In genomic region chr3:195895078-195895899, GRCh38 we compare ENCODE assay signal across 8 cellular contexts. TPM values are rescaled to one million over a fixed set of nuclear protein-coding genes. Genes with fewer than 3 reads are reported as not detected.
DNase-seq lines count a peak whose midpoint lies in the region; ATAC-seq and TF ChIP-seq lines count a peak whose summit lies in the region.

No MANE protein-coding gene starts in this region.

- H3K27me3 ChIP-seq in naive thymus-derived CD4-positive, alpha-beta T cell (ENCODE audit: control insufficient read depth in 2 of 2, insufficient read depth in 2 of 2, low read length in 2 of 2), result no peaks in the 10 kb centered on the region
- H3K27me3 ChIP-seq in suprapubic skin, result no peaks in the 10 kb centered on the region

- CTCF ChIA-PET in AG04449 (lab: Yijun Ruan, JAX), result interaction anchor here (0.8 to 15.8 kb wide), 19 partner anchors 8 to 223 kb away, joined by 3 to 571 read pairs (median 6); partner anchors contain the start of gene TNK2
- CTCF ChIA-PET in naive thymus-derived CD4-positive, alpha-beta T cell (lab: Charles Lee), result interaction anchor here (0.6 to 6.6 kb wide), 14 partner anchors 8 to 1223 kb away, joined by 3 to 74 read pairs (median 5); partner anchors contain the start of genes LSG1 and TNK2

- peaks cover 0 to 5% (median 0%) of the 10 kb centered on the region in 5 donors for H3K36me3 Mint-ChIP-seq in naive thymus-derived CD4-positive, alpha-beta T cell

- DNase-seq in AG04449 (ENCODE audit: low read depth, low spot score), result no peak
- DNase-seq in NCI-H748 treated with DMSO at 0.1 percent for 48 hours (lab: John Stamatoyannopoulos, UW), result peak; percentile 59
- DNase-seq in activated CD8-positive, alpha-beta memory T cell treated with anti-CD3 and anti-CD28 coated beads, Interleukin-2, amount 50 U/mL, for 48 hours, result peak; percentile 84
- no peak for DNase-seq in epithelial cell of proximal tubule (ENCODE audit: low read depth)
- peak; percentile 48 to 72 (median 62) for DNase-seq in naive thymus-derived CD4-positive, alpha-beta T cell
- DNase-seq in suprapubic skin (ENCODE audit: low spot score in 2 of 2), result no peak

- H3K4me3 ChIP-seq in AG04449 (ENCODE audit: low read depth, low read length) (peak overlapping the region; percentile 78), epithelial cell of proximal tubule (ENCODE audit: low read depth, low read length) (peak overlapping the region; percentile 76), suprapubic skin (peak overlapping the region; percentile 75)
- H3K4me3 ChIP-seq in naive thymus-derived CD4-positive, alpha-beta T cell (ENCODE audit: low read length), result peak overlapping the region; percentile 98

- peak overlapping the region; percentile 75 for H3K27ac ChIP-seq in naive thymus-derived CD4-positive, alpha-beta T cell (ENCODE audit: low read depth, low read length)
- H3K27ac ChIP-seq in suprapubic skin, result peak overlapping the region; percentile 73

- ATAC-seq in GM18511 (IDR thresholded peaks at IDR 0.05; ENCODE audit: unreplicated experiment) (peak; percentile 76), HG03108 (IDR thresholded peaks at IDR 0.05; ENCODE audit: unreplicated experiment) (peak; percentile 50)
- peak; percentile 78 for ATAC-seq in naive thymus-derived CD4-positive, alpha-beta T cell

- H3K36me3 ChIP-seq in naive thymus-derived CD4-positive, alpha-beta T cell (ENCODE audit: control insufficient read depth in 2 of 3, insufficient read depth in 3 of 3, low read length in 3 of 3), result peaks cover 0 to 14% (median 0%) of the 10 kb centered on the region in 3 experiments
- peaks cover 6% of the 10 kb centered on the region for H3K36me3 ChIP-seq in suprapubic skin

- no peaks in the 10 kb centered on the region for H3K27me3 Mint-ChIP-seq in naive thymus-derived CD4-positive, alpha-beta T cell

- TF ChIP-seq EP300 in suprapubic skin (IDR thresholded peaks at IDR 0.05), result no peak

- peaks cover 46 to 63% (median 51%) of the 10 kb centered on the region in 7 donors for H3K4me1 Mint-ChIP-seq in naive thymus-derived CD4-positive, alpha-beta T cell

- H3K27ac Mint-ChIP-seq in naive thymus-derived CD4-positive, alpha-beta T cell, result peak overlapping the region; percentile 88 to 97 (median 92)

- peak overlapping the region; percentile 88 to 96 (median 92) for H3K4me3 Mint-ChIP-seq in naive thymus-derived CD4-positive, alpha-beta T cell

- WGBS in suprapubic skin, result 2% methylated on average over 20 of the region's 60 CpGs

- POLR2A ChIA-PET in AG04449 (lab: Yijun Ruan, JAX), result interaction anchor here (0.6 to 0.7 kb wide), 2 partner anchors 11 to 26 kb away, joined by 3 to 4 read pairs; no protein-coding TSS in a partner anchor
- POLR2A ChIA-PET in naive thymus-derived CD4-positive, alpha-beta T cell (lab: Charles Lee), result interaction anchor here (1.4 to 13.5 kb wide), 3 partner anchors 11 to 35 kb away, joined by 3 to 209 read pairs (median 52); partner anchors contain the start of gene TNK2

- H3K4me1 ChIP-seq in naive thymus-derived CD4-positive, alpha-beta T cell (ENCODE audit: control insufficient read depth in 2 of 2, insufficient read depth in 2 of 2, low read length in 2 of 2), result peaks cover 7 to 35% of the 10 kb centered on the region in 2 donors
- H3K4me1 ChIP-seq in suprapubic skin, result peaks cover 80% of the 10 kb centered on the region

- TF ChIP-seq POLR2A in suprapubic skin (IDR thresholded peaks at IDR 0.05), result no peak

- no peaks in the 10 kb centered on the region for H3K9me3 ChIP-seq in naive thymus-derived CD4-positive, alpha-beta T cell (ENCODE audit: control insufficient read depth in 2 of 3, low read length in 3 of 3)
- H3K9me3 ChIP-seq in suprapubic skin, result no peaks in the 10 kb centered on the region

- no peaks in the 10 kb centered on the region for H3K9me3 Mint-ChIP-seq in naive thymus-derived CD4-positive, alpha-beta T cell

- peak; percentile 68 for TF ChIP-seq CTCF in AG04449 (IDR thresholded peaks at IDR 0.05; ENCODE audit: insufficient read depth, low read length, missing control alignments)
- TF ChIP-seq CTCF in epithelial cell of proximal tubule (conservative IDR thresholded peaks at IDR 0.05; ENCODE audit: low read depth, low read length), result no peak
- no peak for TF ChIP-seq CTCF in suprapubic skin (IDR thresholded peaks at IDR 0.05)

- intact Hi-C loops in naive thymus-derived CD4-positive, alpha-beta T cell (cut with micrococcal nuclease), result loop anchor here (1.0 to 5.0 kb wide), 5 partner anchors 11 to 148 kb away; no protein-coding TSS in a partner anchor

RNA-seq across cellular contexts. Expression of gene TNK2, which starts 13.1 kb away (rescaled TPM):
- total RNA-seq in epithelial cell of proximal tubule, result 10.4 and 21.0 TPM in 2 replicates
- total RNA-seq in naive thymus-derived CD4-positive, alpha-beta T cell, result 100 to 1,000 TPM; 128 to 196 (median 188) TPM
- polyA plus RNA-seq in naive thymus-derived CD4-positive, alpha-beta T cell, result 1 to 10 TPM; 2.0 to 2.6 TPM
- total RNA-seq in suprapubic skin, result 100 to 1,000 TPM in 1 of 4 donors, 10 to 100 TPM in 3; 52.4 to 101 (median 70.0) TPM

Comparison
In these comparisons a context has a peak if more than half of its experiments do, and no peak if none do; other contexts are left out.
1. DNase-seq: peak in NCI-H748 treated with DMSO at 0.1 percent for 48 hours (single experiment), activated CD8-positive, alpha-beta memory T cell treated with anti-CD3 and anti-CD28 coated beads, Interleukin-2, amount 50 U/mL, for 48 hours (single experiment) and naive thymus-derived CD4-positive, alpha-beta T cell (9 of 9); none in AG04449 (single experiment), epithelial cell of proximal tubule (single experiment) and suprapubic skin (0 of 2).
2. Peak in every context shown above with its lines, with median percentiles within 50 percentile points of each other: H3K4me3 ChIP-seq and ATAC-seq.